ENCODE assay signal across 1 cellular context in the genomic region with DNA sequence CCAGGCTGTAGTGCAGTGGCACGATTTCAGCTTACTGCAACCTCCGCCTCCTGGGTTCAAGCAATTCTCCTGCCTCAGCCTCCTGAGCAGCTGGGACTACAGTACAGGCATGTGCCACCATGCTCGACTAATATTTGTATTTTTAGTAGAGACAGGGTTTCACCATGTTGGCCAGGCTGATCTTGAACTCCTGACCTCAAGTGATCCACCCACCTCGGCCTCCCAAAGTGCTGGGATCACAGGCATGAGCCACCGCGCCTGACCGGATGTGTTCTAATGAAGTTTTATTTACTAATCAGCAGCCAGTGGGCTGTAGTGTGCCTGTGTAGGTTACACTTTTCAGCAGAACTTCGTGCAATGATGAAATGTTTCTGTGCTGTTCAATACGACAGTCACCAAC.
TF ChIP-seq lines count a peak whose summit lies in the region.
"Not testable (repeated sequence)": the region's sequence is repeated elsewhere in the genome, so short reads cannot be mapped to it uniquely, and the experiment has no call there.

No MANE protein-coding gene starts in this region.

TF ChIP-seq in HepG2, 621 proteins besides CTCF, POLR2A, EP300 and RAD21 (continues in another document):
- TF ChIP-seq MED1 (CRISPR knock-in tag; IDR thresholded peaks at IDR 0.05) (peak; percentile 55; the same call in 1 of the 2 replicates), FOSL2 (CRISPR knock-in tag; IDR thresholded peaks at IDR 0.05) (peak; percentile 60), PAXIP1 (CRISPR knock-in tag; conservative IDR thresholded peaks at IDR 0.05) (peak; percentile 58), FOXA3 (CRISPR knock-in tag; IDR thresholded peaks at IDR 0.05) (peak; percentile 70), ZGPAT (CRISPR knock-in tag; IDR thresholded peaks at IDR 0.05) (peak; percentile 60; the same call in 1 of the 2 replicates), FOXA1 (CRISPR knock-in tag; IDR thresholded peaks at IDR 0.05) (peak; percentile 54; the same call in 1 of the 2 replicates), SOX5 (CRISPR knock-in tag; IDR thresholded peaks at IDR 0.05; ENCODE audit: borderline replicate concordance) (peak; percentile 58; the same call in 1 of the 2 replicates), MIER3 (CRISPR knock-in tag; IDR thresholded peaks at IDR 0.05; ENCODE audit: borderline replicate concordance) (0 out of 2 replicates have a peak, but pooled peaks have one; percentile 34), NCOA2 (CRISPR knock-in tag; IDR thresholded peaks at IDR 0.05) (peak; percentile 52), HNF4A (CRISPR knock-in tag; IDR thresholded peaks at IDR 0.05) (peak; percentile 22; the same call in 1 of the 2 replicates), ZNF770 (CRISPR knock-in tag; IDR thresholded peaks at IDR 0.05) (peak; percentile 63), SP5 (CRISPR knock-in tag; IDR thresholded peaks at IDR 0.05; ENCODE audit: borderline replicate concordance, low read depth) (peak; percentile 74), RXRA (CRISPR knock-in tag; IDR thresholded peaks at IDR 0.05) (peak; percentile 80; the same call in 1 of the 2 replicates), NR2C2 (CRISPR knock-in tag; IDR thresholded peaks at IDR 0.05; ENCODE audit: borderline replicate concordance) (peak; percentile 71; the same call in 1 of the 2 replicates), TBX2 (CRISPR knock-in tag; IDR thresholded peaks at IDR 0.05; ENCODE audit: borderline replicate concordance) (peak; percentile 66; the same call in 1 of the 2 replicates), KAT7 (CRISPR knock-in tag; IDR thresholded peaks at IDR 0.05; ENCODE audit: borderline replicate concordance) (0 out of 2 replicates have a peak, but pooled peaks have one; percentile 44), ZMYM4 (CRISPR knock-in tag; IDR thresholded peaks at IDR 0.05) (peak; percentile 57; the same call in 1 of the 2 replicates), SALL1 (CRISPR knock-in tag; IDR thresholded peaks at IDR 0.05) (peak; percentile 93), ZNF878 (CRISPR knock-in tag; IDR thresholded peaks at IDR 0.05) (0 out of 2 replicates have a peak, but pooled peaks have one; percentile 27), SOX6 (CRISPR knock-in tag; IDR thresholded peaks at IDR 0.05) (0 out of 2 replicates have a peak, but pooled peaks have one; percentile 32), HOXA3 (CRISPR knock-in tag; IDR thresholded peaks at IDR 0.05) (peak; percentile 39; the same call in 1 of the 2 replicates), RARA (CRISPR knock-in tag; IDR thresholded peaks at IDR 0.05) (peak; percentile 97), MIXL1 (CRISPR knock-in tag; IDR thresholded peaks at IDR 0.05) (peak; percentile 76), ZNF121 (CRISPR knock-in tag; IDR thresholded peaks at IDR 0.05) (peak; percentile 38; the same call in 1 of the 2 replicates), ETV5 (CRISPR knock-in tag; IDR thresholded peaks at IDR 0.05; ENCODE audit: borderline replicate concordance) (peak; percentile 89), ERF (CRISPR knock-in tag; IDR thresholded peaks at IDR 0.05) (0 out of 2 replicates have a peak, but pooled peaks have one; percentile 21), NR2F6 (IDR thresholded peaks at IDR 0.05) (peak; percentile 36; the same call in 1 of the 2 replicates), NR2F6 (CRISPR knock-in tag; IDR thresholded peaks at IDR 0.05) (peak; percentile 82), SOX13 (CRISPR knock-in tag; conservative IDR thresholded peaks at IDR 0.05 in 1 of 2, IDR thresholded peaks at IDR 0.05 in 1 of 2) (peak in 1 of 2 experiments; percentile 60; a peak in 1 of 4 replicates), ZNF644 (CRISPR knock-in tag; IDR thresholded peaks at IDR 0.05; ENCODE audit: low read depth) (0 out of 2 replicates have a peak, but pooled peaks have one; percentile 18), DPF2 (CRISPR knock-in tag; IDR thresholded peaks at IDR 0.05; ENCODE audit: borderline replicate concordance, low read depth) (0 out of 2 replicates have a peak, but pooled peaks have one; percentile 33), GABPB1 (CRISPR knock-in tag; IDR thresholded peaks at IDR 0.05) (peak; percentile 40), ZNF609 (CRISPR knock-in tag; IDR thresholded peaks at IDR 0.05; ENCODE audit: borderline replicate concordance) (peak; percentile 30; the same call in 1 of the 2 replicates), ISL2 (CRISPR knock-in tag; IDR thresholded peaks at IDR 0.05) (0 out of 2 replicates have a peak, but pooled peaks have one; percentile 34)
- TF ChIP-seq FOXA1, SOX6, SOX13 (IDR thresholded peaks at IDR 0.05): not testable (repeated sequence)
- TF ChIP-seq, protein P1, sequence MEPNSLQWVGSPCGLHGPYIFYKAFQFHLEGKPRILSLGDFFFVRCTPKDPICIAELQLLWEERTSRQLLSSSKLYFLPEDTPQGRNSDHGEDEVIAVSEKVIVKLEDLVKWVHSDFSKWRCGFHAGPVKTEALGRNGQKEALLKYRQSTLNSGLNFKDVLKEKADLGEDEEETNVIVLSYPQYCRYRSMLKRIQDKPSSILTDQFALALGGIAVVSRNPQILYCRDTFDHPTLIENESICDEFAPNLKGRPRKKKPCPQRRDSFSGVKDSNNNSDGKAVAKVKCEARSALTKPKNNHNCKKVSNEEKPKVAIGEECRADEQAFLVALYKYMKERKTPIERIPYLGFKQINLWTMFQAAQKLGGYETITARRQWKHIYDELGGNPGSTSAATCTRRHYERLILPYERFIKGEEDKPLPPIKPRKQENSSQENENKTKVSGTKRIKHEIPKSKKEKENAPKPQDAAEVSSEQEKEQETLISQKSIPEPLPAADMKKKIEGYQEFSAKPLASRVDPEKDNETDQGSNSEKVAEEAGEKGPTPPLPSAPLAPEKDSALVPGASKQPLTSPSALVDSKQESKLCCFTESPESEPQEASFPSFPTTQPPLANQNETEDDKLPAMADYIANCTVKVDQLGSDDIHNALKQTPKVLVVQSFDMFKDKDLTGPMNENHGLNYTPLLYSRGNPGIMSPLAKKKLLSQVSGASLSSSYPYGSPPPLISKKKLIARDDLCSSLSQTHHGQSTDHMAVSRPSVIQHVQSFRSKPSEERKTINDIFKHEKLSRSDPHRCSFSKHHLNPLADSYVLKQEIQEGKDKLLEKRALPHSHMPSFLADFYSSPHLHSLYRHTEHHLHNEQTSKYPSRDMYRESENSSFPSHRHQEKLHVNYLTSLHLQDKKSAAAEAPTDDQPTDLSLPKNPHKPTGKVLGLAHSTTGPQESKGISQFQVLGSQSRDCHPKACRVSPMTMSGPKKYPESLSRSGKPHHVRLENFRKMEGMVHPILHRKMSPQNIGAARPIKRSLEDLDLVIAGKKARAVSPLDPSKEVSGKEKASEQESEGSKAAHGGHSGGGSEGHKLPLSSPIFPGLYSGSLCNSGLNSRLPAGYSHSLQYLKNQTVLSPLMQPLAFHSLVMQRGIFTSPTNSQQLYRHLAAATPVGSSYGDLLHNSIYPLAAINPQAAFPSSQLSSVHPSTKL (CRISPR knock-in tag; IDR thresholded peaks at IDR 0.05), result peak; percentile 71
- TF ChIP-seq, protein P2, sequence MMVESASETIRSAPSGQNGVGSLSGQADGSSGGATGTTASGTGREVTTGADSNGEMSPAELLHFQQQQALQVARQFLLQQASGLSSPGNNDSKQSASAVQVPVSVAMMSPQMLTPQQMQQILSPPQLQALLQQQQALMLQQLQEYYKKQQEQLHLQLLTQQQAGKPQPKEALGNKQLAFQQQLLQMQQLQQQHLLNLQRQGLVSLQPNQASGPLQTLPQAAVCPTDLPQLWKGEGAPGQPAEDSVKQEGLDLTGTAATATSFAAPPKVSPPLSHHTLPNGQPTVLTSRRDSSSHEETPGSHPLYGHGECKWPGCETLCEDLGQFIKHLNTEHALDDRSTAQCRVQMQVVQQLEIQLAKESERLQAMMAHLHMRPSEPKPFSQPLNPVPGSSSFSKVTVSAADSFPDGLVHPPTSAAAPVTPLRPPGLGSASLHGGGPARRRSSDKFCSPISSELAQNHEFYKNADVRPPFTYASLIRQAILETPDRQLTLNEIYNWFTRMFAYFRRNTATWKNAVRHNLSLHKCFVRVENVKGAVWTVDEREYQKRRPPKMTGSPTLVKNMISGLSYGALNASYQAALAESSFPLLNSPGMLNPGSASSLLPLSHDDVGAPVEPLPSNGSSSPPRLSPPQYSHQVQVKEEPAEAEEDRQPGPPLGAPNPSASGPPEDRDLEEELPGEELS (CRISPR knock-in tag; IDR thresholded peaks at IDR 0.05), result peak; percentile 76
- TF ChIP-seq, protein P3, sequence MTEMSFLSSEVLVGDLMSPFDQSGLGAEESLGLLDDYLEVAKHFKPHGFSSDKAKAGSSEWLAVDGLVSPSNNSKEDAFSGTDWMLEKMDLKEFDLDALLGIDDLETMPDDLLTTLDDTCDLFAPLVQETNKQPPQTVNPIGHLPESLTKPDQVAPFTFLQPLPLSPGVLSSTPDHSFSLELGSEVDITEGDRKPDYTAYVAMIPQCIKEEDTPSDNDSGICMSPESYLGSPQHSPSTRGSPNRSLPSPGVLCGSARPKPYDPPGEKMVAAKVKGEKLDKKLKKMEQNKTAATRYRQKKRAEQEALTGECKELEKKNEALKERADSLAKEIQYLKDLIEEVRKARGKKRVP (CRISPR knock-in tag; IDR thresholded peaks at IDR 0.05), result peak in 1 of 2 experiments; percentile 27; a peak in 1 of 4 replicates
